ENCODE assay signal across 13 cellular contexts in the genomic region with DNA sequence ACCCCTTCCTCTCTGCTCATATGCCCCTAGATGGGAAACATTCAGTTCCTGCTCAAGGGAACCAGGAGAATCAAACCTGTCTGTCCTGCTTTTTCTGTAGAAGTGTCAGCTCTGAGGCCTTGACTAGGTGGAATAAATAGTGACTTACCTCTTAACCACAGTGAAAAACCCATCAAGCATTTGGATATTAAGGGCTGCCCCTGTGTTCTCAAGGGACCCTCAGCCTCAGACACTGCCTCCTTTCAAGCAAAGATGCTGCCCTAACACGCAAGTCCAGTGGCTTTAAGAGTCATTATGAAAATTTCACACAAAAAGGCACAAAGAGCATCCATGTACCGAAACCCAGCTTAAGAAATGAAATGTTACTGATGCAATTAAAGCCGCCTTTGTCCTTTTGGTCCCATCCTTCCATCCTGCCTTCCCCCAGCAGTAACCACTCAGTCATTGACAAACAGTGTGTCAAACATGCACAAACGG.
DNase-seq lines count a peak whose midpoint lies in the region; ATAC-seq and TF ChIP-seq lines count a peak whose summit lies in the region.
"Had no signal": no experiment of that assay in that cellular context is flagged by ENCODE, and none has a peak within 500 bp of the region (broad histone marks: within the 10 kb centered on the region; RNA-seq: fewer than 3 reads in every experiment).

No MANE protein-coding gene starts in this region.

- H4K8ac ChIP-seq in H9 (replicated peaks; ENCODE audit: insufficient read length, low read depth, low read length): no peak overlapping the region

- H2AK5ac ChIP-seq in H9 (ENCODE audit: insufficient read length, low read length): no peak overlapping the region

- H3K9me2 ChIP-seq in SU-DHL-6 (replicated peaks; ENCODE audit: insufficient read depth, low read length): no peaks in the 10 kb centered on the region

- H2BK120ac ChIP-seq in H9 (ENCODE audit: low read depth, low read length, poor library complexity, severe bottlenecking): no peak overlapping the region

- H3K27me3 Mint-ChIP-seq in H9 (ENCODE audit: low read depth): peaks cover 5% of the 10 kb centered on the region

- no peaks in the 10 kb centered on the region for H3K79me2 ChIP-seq in SU-DHL-6 (ENCODE audit: insufficient read depth, low read length)
- no peaks in the 10 kb centered on the region for H3K79me2 ChIP-seq in H9 (ENCODE audit: insufficient read depth, low read length)

- H3K56ac ChIP-seq in H9 (ENCODE audit: insufficient read length, low read depth, low read length): no peak overlapping the region

- H3F3A ChIP-seq in SU-DHL-6 (ENCODE audit: insufficient read depth): no peaks in the 10 kb centered on the region

- H4K91ac ChIP-seq in H9 (ENCODE audit: insufficient read length, low read depth, low read length): no peak overlapping the region

- peaks cover 33 to 35% of the 10 kb centered on the region in 2 experiments for H3K4me1 Mint-ChIP-seq in H9

- no peak overlapping the region for H2BK12ac ChIP-seq in H9 (ENCODE audit: insufficient read length, low read depth, low read length)

- H3K27me3 ChIP-seq in SU-DHL-6 (ENCODE audit: low read length) (no peaks in the 10 kb centered on the region), skeletal muscle tissue (ENCODE audit: control insufficient read depth in 3 of 3, insufficient read depth in 3 of 3, low read length in 3 of 3) (no peaks in the 10 kb centered on the region), H9 (ENCODE audit: insufficient read depth, low read length) (no peaks in the 10 kb centered on the region)

- H4K20me1 ChIP-seq in SU-DHL-6 (ENCODE audit: low read depth, low read length): no peaks in the 10 kb centered on the region
- no peaks in the 10 kb centered on the region for H4K20me1 ChIP-seq in H9 (ENCODE audit: control insufficient read depth, insufficient read depth, insufficient read length)

- H2AFZ ChIP-seq in SU-DHL-6 (ENCODE audit: low read depth, low read length, severe bottlenecking) (no peak overlapping the region), H9 (ENCODE audit: low read length) (no peak overlapping the region)

- no peak overlapping the region for H4K5ac ChIP-seq in H9 (ENCODE audit: insufficient read length, low read depth, low read length)

- no peak overlapping the region for H3K4me3 ChIP-seq in SU-DHL-6 (ENCODE audit: insufficient read depth, low read length, poor library complexity, severe bottlenecking)
- no peak overlapping the region for H3K4me3 ChIP-seq in skeletal muscle tissue (ENCODE audit: low read length in 3 of 3)

- H2BK15ac ChIP-seq in H9 (ENCODE audit: low read depth, low read length): no peak overlapping the region

- H3K4me1 ChIP-seq in skeletal muscle tissue (ENCODE audit: control insufficient read depth in 3 of 3, insufficient read depth in 3 of 3, low read length in 3 of 3): peaks cover 0 to 2% (median 0%) of the 10 kb centered on the region in 3 donors
- peaks cover 7% of the 10 kb centered on the region; the same call in 1 of the 2 replicates for H3K4me1 ChIP-seq in H9 (ENCODE audit: insufficient read depth, low read length)

- no peaks in the 10 kb centered on the region for H3K9me3 Mint-ChIP-seq in H9

- H3K14ac ChIP-seq in H9 (ENCODE audit: insufficient read depth, low read length): no peak overlapping the region

- H3K27ac ChIP-seq in SU-DHL-6 (ENCODE audit: low read depth, low read length) (peak overlapping the region; percentile 40; the same call in 1 of the 2 replicates), skeletal muscle tissue (ENCODE audit: low read depth, low read length) (peak overlapping the region; percentile 13), H9 (ENCODE audit: insufficient read length, low read depth, low read length) (no peak overlapping the region)

- ATAC-seq in GM18502 (IDR thresholded peaks at IDR 0.05; ENCODE audit: poor library complexity, unreplicated experiment): peak; percentile 61
- peak; percentile 63 for ATAC-seq in HG02588 (IDR thresholded peaks at IDR 0.05; ENCODE audit: unreplicated experiment)
- ATAC-seq: HCT116 had no signal

- H3K79me1 ChIP-seq in H9 (ENCODE audit: insufficient read depth, low read depth, low read length, poor library complexity, severe bottlenecking): no peaks in the 10 kb centered on the region

- no peak overlapping the region for H3K4me3 Mint-ChIP-seq in H9

- no peak overlapping the region for H3K4ac ChIP-seq in H9 (ENCODE audit: low read depth, low read length)

- WGBS in H9 (ENCODE audit: extremely low coverage, insufficient read length, low lambda C conversion rate): no CpG with 5 or more reads among the region's 4 CpGs

- no peak overlapping the region for H3T11ph ChIP-seq in H9 (ENCODE audit: low read length)

- H3K18ac ChIP-seq in H9 (ENCODE audit: insufficient read length, low read depth, low read length): no peak overlapping the region

- H2BK20ac ChIP-seq in H9 (ENCODE audit: low read depth, low read length, poor library complexity, severe bottlenecking): no peak overlapping the region

- H2BK5ac ChIP-seq in H9 (ENCODE audit: insufficient read length, low read length): no peak overlapping the region

- H3K36me3 ChIP-seq in SU-DHL-6 (ENCODE audit: low read length) (no peaks in the 10 kb centered on the region), skeletal muscle tissue (ENCODE audit: control insufficient read depth in 3 of 3, insufficient read depth in 3 of 3, low read length in 3 of 3) (no peaks in the 10 kb centered on the region)

- DNase-seq in EL (no peak), HPDE6-E6E7 (ENCODE audit: extremely low spot score) (no peak), H9 (no peak), 8988T (no peak)
- DNase-seq: activated CD4-positive, alpha-beta T cell treated with anti-CD3 and anti-CD28 coated beads for 4 hours; COR-L47; NCI-H1436; stimulated activated CD4-positive, alpha-beta T cell treated with anti-CD3 and anti-CD28 coated beads, Interleukin-2, amount 100 ng/mL, for 48 hours had no signal

- H3K9me3 ChIP-seq in SU-DHL-6 (ENCODE audit: insufficient read depth, low read length): no peaks in the 10 kb centered on the region
- no peaks in the 10 kb centered on the region for H3K9me3 ChIP-seq in skeletal muscle tissue (ENCODE audit: control insufficient read depth in 3 of 3, low read length in 3 of 3)
- no peaks in the 10 kb centered on the region for H3K9me3 ChIP-seq in H9 (ENCODE audit: control insufficient read depth, low read depth, low read length)

- H3K4me2 ChIP-seq in SU-DHL-6 (ENCODE audit: low read depth, low read length, poor library complexity, severe bottlenecking) (peak overlapping the region; percentile 29), H9 (ENCODE audit: insufficient read depth, insufficient read length, low read length) (no peak overlapping the region)

- no peaks in the 10 kb centered on the region for H3K36me3 Mint-ChIP-seq in H9 (ENCODE audit: insufficient read depth in 1 of 3, low read depth in 3 of 3)

- H3K23ac ChIP-seq in H9 (ENCODE audit: insufficient read length, low read depth, low read length): no peak overlapping the region

- TF ChIP-seq CTCF in SU-DHL-6 (IDR thresholded peaks at IDR 0.05; ENCODE audit: insufficient read depth, low read length, poor library complexity, severe bottlenecking) (no peak), H9 (conservative IDR thresholded peaks at IDR 0.05) (no peak)

- no peaks in the 10 kb centered on the region for H3K23me2 ChIP-seq in H9 (ENCODE audit: insufficient read length, low read depth, low read length, poor library complexity, severe bottlenecking)

- no peak overlapping the region for H3K27ac Mint-ChIP-seq in H9

- 0 out of 2 replicates have a peak overlapping the region, but pooled peaks have one; percentile 5 for H3K9ac ChIP-seq in SU-DHL-6 (ENCODE audit: low read length)
- no peak overlapping the region for H3K9ac ChIP-seq in skeletal muscle tissue (ENCODE audit: low read depth in 1 of 3, low read length in 3 of 3)
- no peak overlapping the region for H3K9ac ChIP-seq in H9 (ENCODE audit: extremely low read depth, insufficient read length, low read length)
